In genomic region chr4:162715401-162715800, GRCh38 we compare ENCODE assay signal across 7 cellular contexts.
"Had no signal": no experiment of that assay in that cellular context is flagged by ENCODE, and none has a peak within 500 bp of the region (broad histone marks: within the 10 kb centered on the region; RNA-seq: fewer than 3 reads in every experiment).

No MANE protein-coding gene starts in this region.

- H3K36me3 Mint-ChIP-seq: IgD-negative memory B cell had no signal

- DNase-seq: IMR-90, KBM-7, KG1 had no signal

- H3K27ac Mint-ChIP-seq: IgD-negative memory B cell had no signal

- ATAC-seq: HepG2, K562 had no signal

- H3K4me3 ChIP-seq: K562 had no signal

- H3K4me3 Mint-ChIP-seq: IgD-negative memory B cell had no signal

- H3K27ac ChIP-seq: HL-60 had no signal

- H3K4me1 Mint-ChIP-seq: IgD-negative memory B cell had no signal
